Comparison of ENCODE assay signal across 31 cellular contexts in genomic region chr13:105107781-105108180, GRCh38.
"Had no signal": no experiment of that assay in that cellular context is flagged by ENCODE, and none has a peak within 500 bp of the region (broad histone marks: within the 10 kb centered on the region; RNA-seq: fewer than 3 reads in every experiment).

No MANE protein-coding gene starts in this region.

- H3K4me1 Mint-ChIP-seq: activated B cell treated with CpG ODN at 0.5 μM for 24 hours; activated T-helper 17 cell treated with anti-CD3 and anti-CD28 coated beads, Interleukin-2, amount 50 U/mL, for 72 hours had no signal

- DNase-seq: activated B cell treated with CpG ODN at 0.5 μM for 24 hours; activated CD4-positive, alpha-beta T cell treated with anti-CD3 and anti-CD28 coated beads for 48 hours; activated CD4-positive, alpha-beta T cell treated with anti-CD3 and anti-CD28 coated beads, Interleukin-2, amount 50 U/mL, for 1 hour; activated CD4-positive, alpha-beta T cell treated with anti-CD3 and anti-CD28 coated beads, Interleukin-2, amount 50 U/mL, for 48 hours; activated CD8-positive, alpha-beta memory T cell treated with anti-CD3 and anti-CD28 coated beads for 24 hours; activated CD8-positive, alpha-beta T cell treated with anti-CD3 and anti-CD28 coated beads for 36 hours; activated effector memory CD4-positive, alpha-beta T cell treated with Interleukin-2 at 50 U/mL for 16 hours; activated gamma-delta T cell treated with Interleukin-2 at 50 U/mL for 16 hours; activated naive CD4-positive, alpha-beta T cell treated with anti-CD3 and anti-CD28 coated beads, Interleukin-2, amount 50 U/mL, for 16 hours; activated naive CD4-positive, alpha-beta T cell treated with Interleukin-2 at 50 U/mL for 16 hours; activated T-cell treated with anti-CD3 and anti-CD28 coated beads, Interleukin-2, amount 50 U/mL, for 4 hours; amniotic stem cell; anterior cingulate cortex; caudate nucleus; cortex of kidney; dermis blood vessel endothelial cell; effector CD4-positive, alpha-beta T cell; effector memory CD8-positive, alpha-beta T cell; erythroblast; foreskin keratinocyte; gastrocnemius medialis; heart right ventricle; T-helper 1 cell; T-helper 17 cell; T1000 had no signal

- H3K36me3 Mint-ChIP-seq: activated naive CD8-positive, alpha-beta T cell had no signal

- H3K27me3 Mint-ChIP-seq: activated B cell treated with CpG ODN at 0.5 μM for 24 hours; activated CD8-positive, alpha-beta T cell treated with anti-CD3 and anti-CD28 coated beads for 36 hours; activated naive CD8-positive, alpha-beta T cell; activated T-helper 17 cell treated with anti-CD3 and anti-CD28 coated beads, Interleukin-2, amount 50 U/mL, for 72 hours; effector memory CD8-positive, alpha-beta T cell; T-helper 17 cell had no signal

- ATAC-seq: activated CD4-positive, CD25-positive, alpha-beta regulatory T cell treated with anti-CD3 and anti-CD28 coated beads, Interleukin-2, amount 50 U/mL, for 24 hours; activated CD8-positive, alpha-beta T cell treated with anti-CD3 and anti-CD28 coated beads for 36 hours; activated T-cell treated with anti-CD3 and anti-CD28 coated beads, Interleukin-2, amount 50 U/mL, for 4 hours; activated T-helper 17 cell treated with anti-CD3 and anti-CD28 coated beads, Interleukin-2, amount 50 U/mL, for 72 hours; effector memory CD8-positive, alpha-beta T cell; foreskin keratinocyte; gastrocnemius medialis; heart right ventricle; T-helper 17 cell had no signal

- H3K36me3 ChIP-seq: esophagus muscularis mucosa, gastrocnemius medialis, heart right ventricle had no signal

- H3K27ac ChIP-seq: esophagus muscularis mucosa, foreskin keratinocyte, gastrocnemius medialis, heart right ventricle, VCaP had no signal

- H3K27me3 ChIP-seq: esophagus muscularis mucosa, foreskin keratinocyte, gastrocnemius medialis, heart right ventricle had no signal

- H3K9me3 Mint-ChIP-seq: activated B cell treated with CpG ODN at 0.5 μM for 24 hours; activated CD8-positive, alpha-beta T cell treated with anti-CD3 and anti-CD28 coated beads for 36 hours; activated T-cell treated with anti-CD3 and anti-CD28 coated beads, Interleukin-2, amount 50 U/mL, for 4 hours; activated T-helper 17 cell treated with anti-CD3 and anti-CD28 coated beads, Interleukin-2, amount 50 U/mL, for 72 hours; T-helper 2 cell treated with Interferon-gamma antibody and Interleukin-4, amounts not matched to agents 5 μg/mL and 100 μg/mL, for 36 hours had no signal

- H3K4me1 ChIP-seq: esophagus muscularis mucosa, foreskin keratinocyte, gastrocnemius medialis, heart right ventricle had no signal

- H3K27ac Mint-ChIP-seq: activated B cell treated with CpG ODN at 0.5 μM for 24 hours; activated CD8-positive, alpha-beta T cell treated with anti-CD3 and anti-CD28 coated beads for 36 hours; activated naive CD8-positive, alpha-beta T cell; activated T-helper 17 cell treated with anti-CD3 and anti-CD28 coated beads, Interleukin-2, amount 50 U/mL, for 72 hours; effector memory CD8-positive, alpha-beta T cell; T-helper 17 cell; T-helper 2 cell treated with Interferon-gamma antibody and Interleukin-4, amounts not matched to agents 5 μg/mL and 100 μg/mL, for 36 hours had no signal

- H3K4me3 ChIP-seq: esophagus muscularis mucosa, gastrocnemius medialis, heart right ventricle had no signal

- H3K9me3 ChIP-seq: esophagus muscularis mucosa, gastrocnemius medialis had no signal

- H3K4me3 Mint-ChIP-seq: activated B cell treated with CpG ODN at 0.5 μM for 24 hours; activated CD8-positive, alpha-beta T cell treated with anti-CD3 and anti-CD28 coated beads for 36 hours; activated naive CD8-positive, alpha-beta T cell; activated T-cell treated with anti-CD3 and anti-CD28 coated beads, Interleukin-2, amount 50 U/mL, for 4 hours; activated T-helper 17 cell treated with anti-CD3 and anti-CD28 coated beads, Interleukin-2, amount 50 U/mL, for 72 hours; effector memory CD8-positive, alpha-beta T cell; T-helper 17 cell; T-helper 2 cell treated with Interferon-gamma antibody and Interleukin-4, amounts not matched to agents 5 μg/mL and 100 μg/mL, for 36 hours had no signal
